ENCODE assay signal across 17 cellular contexts in the genomic region with DNA sequence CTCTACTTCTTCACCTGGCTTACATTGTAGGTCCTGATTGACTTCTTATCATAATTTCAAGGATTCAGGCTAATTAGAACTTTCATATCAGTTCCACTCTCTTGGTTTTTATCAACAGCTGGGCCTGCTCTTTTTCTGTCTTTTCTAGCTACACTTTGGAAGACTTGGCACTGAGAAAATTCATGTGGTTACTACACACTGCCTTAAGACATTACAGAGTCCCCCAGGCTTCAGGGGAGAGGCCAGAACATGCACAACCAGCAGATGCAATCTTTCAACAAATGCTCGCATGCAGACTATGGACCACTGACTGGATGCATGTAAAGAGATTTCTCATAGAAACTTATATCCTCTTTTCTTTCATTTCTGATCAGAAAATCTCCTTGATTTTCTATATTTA.
DNase-seq lines count a peak whose midpoint lies in the region; ATAC-seq and TF ChIP-seq lines count a peak whose summit lies in the region.
"Had no signal": no experiment of that assay in that cellular context is flagged by ENCODE, and none has a peak within 500 bp of the region (broad histone marks: within the 10 kb centered on the region; RNA-seq: fewer than 3 reads in every experiment).

No MANE protein-coding gene starts in this region.

- H3K9me3 Mint-ChIP-seq in mesothelial cell of epicardium, result no peaks in the 10 kb centered on the region
- H3K9me3 Mint-ChIP-seq in CD8-positive, alpha-beta T cell, result no peaks in the 10 kb centered on the region

- no peak overlapping the region for H3K4me3 Mint-ChIP-seq in mesothelial cell of epicardium
- H3K4me3 Mint-ChIP-seq in CD8-positive, alpha-beta T cell, result no peak overlapping the region
- H3K4me3 Mint-ChIP-seq: CD4-positive, alpha-beta memory T cell had no signal

- H3K4me3 ChIP-seq in heart left ventricle, result no peak overlapping the region
- H3K4me3 ChIP-seq in adipocyte (ENCODE audit: low read length), result no peak overlapping the region
- H3K4me3 ChIP-seq in subcutaneous abdominal adipose tissue (ENCODE audit: low read depth in 1 of 5, low read length in 5 of 5), result no peak overlapping the region
- H3K4me3 ChIP-seq in CD8-positive, alpha-beta T cell (ENCODE audit: low read depth, low read length), result no peak overlapping the region
- no peak overlapping the region for H3K4me3 ChIP-seq in ascending aorta
- H3K4me3 ChIP-seq: GM12878, GM23248 had no signal

- 72 to 79% (median 76%) methylated on average over 1 of the region's 1 CpG for WGBS in heart left ventricle, 4 donors

- ATAC-seq in left ventricle myocardium superior (peak; percentile 53), heart left ventricle (no peak)
- ATAC-seq in CD8-positive, alpha-beta T cell, result no peak
- ATAC-seq: GM12878 had no signal

- intact Hi-C loops in left ventricle myocardium superior (cut with micrococcal nuclease) (no loop called here), heart left ventricle (cut with DNase I) (no loop called here), ascending aorta (cut with DNase I) (no loop called here)
- intact Hi-C loops in CD8-positive, alpha-beta T cell (cut with DNase I, micrococcal nuclease), result no loop called here

- H3K27ac Mint-ChIP-seq in mesothelial cell of epicardium, result peak overlapping the region; percentile 21
- no peak overlapping the region for H3K27ac Mint-ChIP-seq in CD8-positive, alpha-beta T cell
- H3K27ac Mint-ChIP-seq: CD4-positive, alpha-beta memory T cell had no signal

- H3K4me1 ChIP-seq in heart left ventricle (no peaks in the 10 kb centered on the region), adipocyte (ENCODE audit: control insufficient read depth, insufficient read depth, low read length) (peaks cover 36% of the 10 kb centered on the region), subcutaneous abdominal adipose tissue (ENCODE audit: control insufficient read depth in 5 of 5, insufficient read depth in 5 of 5, low read length in 5 of 5) (peaks cover 0 to 35% (median 13%) of the 10 kb centered on the region in 5 donors), ascending aorta (no peaks in the 10 kb centered on the region)
- no peaks in the 10 kb centered on the region for H3K4me1 ChIP-seq in CD8-positive, alpha-beta T cell (ENCODE audit: insufficient read depth, low read length)
- H3K4me1 ChIP-seq: Caco-2 had no signal

- no peaks in the 10 kb centered on the region for H3K27me3 Mint-ChIP-seq in mesothelial cell of epicardium (ENCODE audit: low read depth)
- no peaks in the 10 kb centered on the region for H3K27me3 Mint-ChIP-seq in CD8-positive, alpha-beta T cell (ENCODE audit: low read depth)
- H3K27me3 Mint-ChIP-seq: CD4-positive, alpha-beta memory T cell had no signal

- peak overlapping the region; percentile 69 for H3K9ac ChIP-seq in adipocyte (ENCODE audit: low read length)
- no peak overlapping the region for H3K9ac ChIP-seq in subcutaneous abdominal adipose tissue (ENCODE audit: low read length in 5 of 5)
- H3K9ac ChIP-seq: GM23248 had no signal

- no peaks in the 10 kb centered on the region for H3K36me3 ChIP-seq in heart left ventricle
- H3K36me3 ChIP-seq in adipocyte (ENCODE audit: control insufficient read depth, insufficient read depth, low read length, severe bottlenecking), result no peaks in the 10 kb centered on the region
- H3K36me3 ChIP-seq in subcutaneous abdominal adipose tissue (ENCODE audit: control insufficient read depth in 5 of 5, insufficient read depth in 5 of 5, low read length in 5 of 5), result no peaks in the 10 kb centered on the region
- no peaks in the 10 kb centered on the region for H3K36me3 ChIP-seq in CD8-positive, alpha-beta T cell (ENCODE audit: insufficient read depth, low read length)
- H3K36me3 ChIP-seq in ascending aorta, result no peaks in the 10 kb centered on the region

- no peak for DNase-seq in left ventricle myocardium superior
- no peak for DNase-seq in heart left ventricle
- peak; percentile 69 for DNase-seq in adipocyte (ENCODE audit: low read depth)
- no peak for DNase-seq in mesothelial cell of epicardium (ENCODE audit: low spot score in 2 of 2, unreplicated experiment in 2 of 2)
- no peak for DNase-seq in GM10248 (ENCODE audit: extremely low spot score)
- no peak for DNase-seq in CD8-positive, alpha-beta T cell
- DNase-seq in ascending aorta (ENCODE audit: low spot score in 2 of 2), result no peak
- DNase-seq: C1 segment of cervical spinal cord; Caco-2; CD4-positive, alpha-beta memory T cell; DMS153; DND-41; GM23248; H7; HCEC 1CT had no signal

- no peaks in the 10 kb centered on the region for H3K27me3 ChIP-seq in heart left ventricle
- H3K27me3 ChIP-seq in adipocyte (replicated peaks; ENCODE audit: control insufficient read depth, insufficient read depth, low read length), result no peaks in the 10 kb centered on the region
- no peaks in the 10 kb centered on the region for H3K27me3 ChIP-seq in subcutaneous abdominal adipose tissue (ENCODE audit: control insufficient read depth in 5 of 5, insufficient read depth in 4 of 5, low read length in 5 of 5)
- no peaks in the 10 kb centered on the region for H3K27me3 ChIP-seq in CD8-positive, alpha-beta T cell (ENCODE audit: insufficient read depth, low read length)
- H3K27me3 ChIP-seq in ascending aorta, result no peaks in the 10 kb centered on the region

- POLR2A ChIA-PET in GM10248 (lab: Yijun Ruan, JAX), result no interaction called here
- POLR2A ChIA-PET in CD8-positive, alpha-beta T cell (lab: Charles Lee), result no interaction called here

- H3K4me1 Mint-ChIP-seq in mesothelial cell of epicardium, result peaks cover 62% of the 10 kb centered on the region
- H3K4me1 Mint-ChIP-seq in CD8-positive, alpha-beta T cell (ENCODE audit: low read depth), result no peaks in the 10 kb centered on the region
- H3K4me1 Mint-ChIP-seq: CD4-positive, alpha-beta memory T cell had no signal

- H3K36me3 Mint-ChIP-seq in mesothelial cell of epicardium, result no peaks in the 10 kb centered on the region
- H3K36me3 Mint-ChIP-seq in CD8-positive, alpha-beta T cell, result no peaks in the 10 kb centered on the region
- H3K36me3 Mint-ChIP-seq: CD4-positive, alpha-beta memory T cell had no signal

- TF ChIP-seq POLR2A in heart left ventricle (IDR thresholded peaks at IDR 0.05), result no peak

- no peaks in the 10 kb centered on the region for H3K9me3 ChIP-seq in heart left ventricle
- no peaks in the 10 kb centered on the region for H3K9me3 ChIP-seq in adipocyte (ENCODE audit: control insufficient read depth, low read length)
- no peaks in the 10 kb centered on the region for H3K9me3 ChIP-seq in subcutaneous abdominal adipose tissue (ENCODE audit: control insufficient read depth in 5 of 5, low read length in 5 of 5)
- H3K9me3 ChIP-seq in CD8-positive, alpha-beta T cell (ENCODE audit: low read length), result no peaks in the 10 kb centered on the region
- no peaks in the 10 kb centered on the region for H3K9me3 ChIP-seq in ascending aorta
- H3K9me3 ChIP-seq: Caco-2 had no signal

- TF ChIP-seq CTCF in heart left ventricle (IDR thresholded peaks at IDR 0.05) (no peak), mesothelial cell of epicardium (IDR thresholded peaks at IDR 0.05; ENCODE audit: unreplicated experiment) (no peak), GM10248 (IDR thresholded peaks at IDR 0.05; ENCODE audit: control extremely low read depth, extremely low read depth, low read depth, missing control alignments) (no peak), ascending aorta (IDR thresholded peaks at IDR 0.05) (no peak)
- no peak for TF ChIP-seq CTCF in CD8-positive, alpha-beta T cell (IDR thresholded peaks at IDR 0.05)

- H3K27ac ChIP-seq in heart left ventricle (no peak overlapping the region), subcutaneous abdominal adipose tissue (ENCODE audit: low read depth, low read length) (peak overlapping the region; percentile 49), ascending aorta (no peak overlapping the region)
- no peak overlapping the region for H3K27ac ChIP-seq in CD8-positive, alpha-beta T cell (ENCODE audit: low read depth, low read length)
- H3K27ac ChIP-seq: GM23248 had no signal

- CTCF ChIA-PET in GM10248 (lab: Yijun Ruan, JAX), result no interaction called here
- CTCF ChIA-PET in CD8-positive, alpha-beta T cell (lab: Charles Lee), result no interaction called here
